In genomic region chr7:47785923-47786556, GRCh38 we compare ENCODE assay signal across 13 cellular contexts.
A peak's percentile ranks its signal among the peaks of the same experiment; 100 is the strongest.
DNase-seq lines count a peak whose midpoint lies in the region; ATAC-seq and TF ChIP-seq lines count a peak whose summit lies in the region.
"Had no signal": no experiment of that assay in that cellular context is flagged by ENCODE, and none has a peak within 500 bp of the region (broad histone marks: within the 10 kb centered on the region; RNA-seq: fewer than 3 reads in every experiment).

No MANE protein-coding gene starts in this region.

- POLR2A ChIA-PET in Caco-2 (lab: Charles Lee) = interaction anchor here (1.3 kb wide), 1 partner anchor 23 kb away, joined by 5 read pairs; no protein-coding TSS in a partner anchor

- no peak overlapping the region for H3K4me3 ChIP-seq in Caco-2 (ENCODE audit: low read depth, low read length)
- peak overlapping the region; percentile 37 for H3K4me3 ChIP-seq in adipocyte (ENCODE audit: low read length)
- no peak overlapping the region for H3K4me3 ChIP-seq in gastroesophageal sphincter

- DNase-seq in Caco-2 = no peak
- DNase-seq in adipocyte (ENCODE audit: low read depth) = peak; percentile 41
- DNase-seq in renal cortical epithelial cell (ENCODE audit: low read depth) = peak; percentile 28
- DNase-seq in stimulated activated CD4-positive, alpha-beta T cell treated with anti-CD3 and anti-CD28 coated beads, Interleukin-2, amount 100 ng/mL, for 24 hours = no peak
- DNase-seq in dermis blood vessel endothelial cell = no peak
- DNase-seq in T-helper 2 cell treated with Interferon-gamma antibody and Interleukin-4, amounts not matched to agents 5 μg/mL and 100 μg/mL, for 36 hours (ENCODE audit: low spot score) = no peak
- DNase-seq: activated CD4-positive, alpha-beta T cell treated with anti-CD3 and anti-CD28 coated beads for 1 hour; activated T-cell treated with anti-CD3 and anti-CD28 coated beads, Interleukin-2, amount 50 U/mL, for 48 hours; KG1; NCI-H1930 had no signal

- H3K4me3 Mint-ChIP-seq in Caco-2 (ENCODE audit: unreplicated experiment) = peak overlapping the region; percentile 25
- H3K4me3 Mint-ChIP-seq in T-helper 2 cell treated with Interferon-gamma antibody and Interleukin-4, amounts not matched to agents 5 μg/mL and 100 μg/mL, for 36 hours = no peak overlapping the region
- H3K4me3 Mint-ChIP-seq: memory B cell had no signal

- intact Hi-C loops in Caco-2 (cut with micrococcal nuclease; ENCODE audit: unreplicated experiment) = loop anchor here (1.0 to 2.0 kb wide), 2 partner anchors 8 to 23 kb away; no protein-coding TSS in a partner anchor

- H3K27ac Mint-ChIP-seq in Caco-2 (ENCODE audit: unreplicated experiment) = peak overlapping the region; percentile 95
- no peak overlapping the region for H3K27ac Mint-ChIP-seq in T-helper 2 cell treated with Interferon-gamma antibody and Interleukin-4, amounts not matched to agents 5 μg/mL and 100 μg/mL, for 36 hours
- H3K27ac Mint-ChIP-seq: memory B cell had no signal

- H3K27me3 ChIP-seq in Caco-2 (replicated peaks; ENCODE audit: control insufficient read depth, insufficient read depth, low read length) (no peaks in the 10 kb centered on the region), adipocyte (replicated peaks; ENCODE audit: control insufficient read depth, insufficient read depth, low read length) (no peaks in the 10 kb centered on the region), gastroesophageal sphincter (no peaks in the 10 kb centered on the region)

- peaks cover 56% of the 10 kb centered on the region for H3K4me1 ChIP-seq in Caco-2
- peaks cover 57% of the 10 kb centered on the region for H3K4me1 ChIP-seq in adipocyte (ENCODE audit: control insufficient read depth, insufficient read depth, low read length)
- peaks cover 9 to 60% (median 16%) of the 10 kb centered on the region in 3 donors for H3K4me1 ChIP-seq in gastroesophageal sphincter

- ATAC-seq in gastroesophageal sphincter (peak; percentile 3), GM18520 (IDR thresholded peaks at IDR 0.05; ENCODE audit: unreplicated experiment) (no peak)

- H3K9me3 Mint-ChIP-seq in Caco-2 (ENCODE audit: unreplicated experiment) = peaks cover 2% of the 10 kb centered on the region
- H3K9me3 Mint-ChIP-seq in T-helper 2 cell treated with Interferon-gamma antibody and Interleukin-4, amounts not matched to agents 5 μg/mL and 100 μg/mL, for 36 hours = no peaks in the 10 kb centered on the region

- 88 to 96% methylated on average over 4 to 7 of the region's 8 CpGs for WGBS in gastroesophageal sphincter (ENCODE audit: low coverage in 1 of 2), 2 donors

- TSS peak; percentile 82 for BruUV-seq in Caco-2 (replicated peaks; lab: Mats Ljungman, UMichigan)

- TF ChIP-seq POLR2A in gastroesophageal sphincter (IDR thresholded peaks at IDR 0.05) = no peak

- H3K4me1 Mint-ChIP-seq in Caco-2 (ENCODE audit: low read depth, unreplicated experiment) = peaks cover 39% of the 10 kb centered on the region
- no peaks in the 10 kb centered on the region for H3K4me1 Mint-ChIP-seq in T-helper 2 cell treated with Interferon-gamma antibody and Interleukin-4, amounts not matched to agents 5 μg/mL and 100 μg/mL, for 36 hours (ENCODE audit: low read depth)
- H3K4me1 Mint-ChIP-seq: memory B cell had no signal

- H3K36me3 Mint-ChIP-seq in Caco-2 (ENCODE audit: insufficient read depth, unreplicated experiment) = peaks cover 12% of the 10 kb centered on the region
- no peaks in the 10 kb centered on the region for H3K36me3 Mint-ChIP-seq in T-helper 2 cell treated with Interferon-gamma antibody and Interleukin-4, amounts not matched to agents 5 μg/mL and 100 μg/mL, for 36 hours (ENCODE audit: low read depth)

- TF ChIP-seq CTCF in Caco-2 (IDR thresholded peaks at IDR 0.05; ENCODE audit: insufficient read depth in 1 of 2, low read depth in 1 of 2, low read length in 1 of 2, severe bottlenecking in 1 of 2, unreplicated experiment in 1 of 2) = no peak
- no peak for TF ChIP-seq CTCF in gastroesophageal sphincter (IDR thresholded peaks at IDR 0.05)

- H3K36me3 ChIP-seq in Caco-2 (ENCODE audit: control insufficient read depth, insufficient read depth, low read length) = no peaks in the 10 kb centered on the region
- no peaks in the 10 kb centered on the region for H3K36me3 ChIP-seq in adipocyte (ENCODE audit: control insufficient read depth, insufficient read depth, low read length, severe bottlenecking)
- H3K36me3 ChIP-seq in gastroesophageal sphincter = no peaks in the 10 kb centered on the region

- H3K9ac ChIP-seq in adipocyte (ENCODE audit: low read length) = peak overlapping the region; percentile 59

- no peaks in the 10 kb centered on the region for H3K9me3 ChIP-seq in Caco-2
- no peaks in the 10 kb centered on the region for H3K9me3 ChIP-seq in adipocyte (ENCODE audit: control insufficient read depth, low read length)
- H3K9me3 ChIP-seq in gastroesophageal sphincter = no peaks in the 10 kb centered on the region

- peak overlapping the region; percentile 0 to 86 (median 76) for H3K27ac ChIP-seq in gastroesophageal sphincter

- no peaks in the 10 kb centered on the region for H3K27me3 Mint-ChIP-seq in Caco-2 (ENCODE audit: insufficient read depth, unreplicated experiment)
- H3K27me3 Mint-ChIP-seq in T-helper 2 cell treated with Interferon-gamma antibody and Interleukin-4, amounts not matched to agents 5 μg/mL and 100 μg/mL, for 36 hours (ENCODE audit: low read depth) = peaks cover 3% of the 10 kb centered on the region
- H3K27me3 Mint-ChIP-seq: memory B cell had no signal

- CTCF ChIA-PET in Caco-2 (lab: Charles Lee) = interaction anchor here (1.3 kb wide), 1 partner anchor 23 kb away, joined by 8 read pairs; no protein-coding TSS in a partner anchor

- TF ChIP-seq EP300 in gastroesophageal sphincter (IDR thresholded peaks at IDR 0.05) = no peak

Comparison
In these comparisons a context has a peak if more than half of its experiments do, and no peak if none do; other contexts are left out.
1. DNase-seq: peak in adipocyte (single experiment) and renal cortical epithelial cell (single experiment); none in Caco-2 (0 of 2), stimulated activated CD4-positive, alpha-beta T cell treated with anti-CD3 and anti-CD28 coated beads, Interleukin-2, amount 100 ng/mL, for 24 hours (0 of 2), dermis blood vessel endothelial cell (single experiment) and T-helper 2 cell treated with Interferon-gamma antibody and Interleukin-4, amounts not matched to agents 5 μg/mL and 100 μg/mL, for 36 hours (single experiment).